ENCODE assay signal across 8 cellular contexts in genomic region chr2:55010149-55010591, GRCh38. TPM values are rescaled to one million over a fixed set of nuclear protein-coding genes. Genes with fewer than 3 reads are reported as not detected.
DNase-seq lines count a peak whose midpoint lies in the region; ATAC-seq and TF ChIP-seq lines count a peak whose summit lies in the region.

No MANE protein-coding gene starts in this region.

- peak overlapping the region; percentile 85 for H3K4me3 Mint-ChIP-seq in HFFc6
- H3K4me3 Mint-ChIP-seq in activated CD4-positive, alpha-beta memory T cell treated with anti-CD3 and anti-CD28 coated beads, Interleukin-2, amount 10 ng/mL, durations not matched to agents 7 days and 5 days, result peak overlapping the region; percentile 78
- H3K4me3 Mint-ChIP-seq in natural killer cell treated with Interleukin-12 subunit alpha and Interleukin-12 subunit beta and Interleukin-15 and Interleukin-18, amount 100 ng/mL, for 72 hours, result peak overlapping the region; percentile 89

- no peaks in the 10 kb centered on the region for H3K9me3 Mint-ChIP-seq in HFFc6
- no peaks in the 10 kb centered on the region for H3K9me3 Mint-ChIP-seq in activated CD4-positive, alpha-beta memory T cell treated with anti-CD3 and anti-CD28 coated beads, Interleukin-2, amount 10 ng/mL, durations not matched to agents 7 days and 5 days
- H3K9me3 Mint-ChIP-seq in natural killer cell treated with Interleukin-12 subunit alpha and Interleukin-12 subunit beta and Interleukin-15 and Interleukin-18, amount 100 ng/mL, for 72 hours, result no peaks in the 10 kb centered on the region

- H3K36me3 Mint-ChIP-seq in HFFc6 (ENCODE audit: low read depth), result peaks cover 10% of the 10 kb centered on the region; the same call in 1 of the 2 replicates
- peaks cover 2% of the 10 kb centered on the region for H3K36me3 Mint-ChIP-seq in activated CD4-positive, alpha-beta memory T cell treated with anti-CD3 and anti-CD28 coated beads, Interleukin-2, amount 10 ng/mL, durations not matched to agents 7 days and 5 days (ENCODE audit: low read depth)
- no peaks in the 10 kb centered on the region for H3K36me3 Mint-ChIP-seq in natural killer cell treated with Interleukin-12 subunit alpha and Interleukin-12 subunit beta and Interleukin-15 and Interleukin-18, amount 100 ng/mL, for 72 hours

- ATAC-seq in esophagus mucosa, result peak; percentile 98
- ATAC-seq in natural killer cell treated with Interleukin-12 subunit alpha and Interleukin-12 subunit beta and Interleukin-15 and Interleukin-18, amount 100 ng/mL, for 72 hours, result peak; percentile 88 to 91

- no peak for TF ChIP-seq CTCF in HFFc6 (IDR thresholded peaks at IDR 0.05)

- POLR2A ChIA-PET in activated CD4-positive, alpha-beta memory T cell treated with anti-CD3 and anti-CD28 coated beads, Interleukin-2, amount 10 ng/mL, durations not matched to agents 7 days and 5 days (lab: Charles Lee), result interaction anchor here (0.9 to 3.7 kb wide), 6 partner anchors 10 to 155 kb away, joined by 3 to 24 read pairs (median 4); partner anchors contain the start of gene RTN4

- peaks cover 100% of the 10 kb centered on the region for H3K4me1 Mint-ChIP-seq in HFFc6 (ENCODE audit: low read depth)
- H3K4me1 Mint-ChIP-seq in activated CD4-positive, alpha-beta memory T cell treated with anti-CD3 and anti-CD28 coated beads, Interleukin-2, amount 10 ng/mL, durations not matched to agents 7 days and 5 days, result peaks cover 46% of the 10 kb centered on the region
- H3K4me1 Mint-ChIP-seq in natural killer cell treated with Interleukin-12 subunit alpha and Interleukin-12 subunit beta and Interleukin-15 and Interleukin-18, amount 100 ng/mL, for 72 hours (ENCODE audit: low read depth in 2 of 2), result peaks cover 42 to 61% of the 10 kb centered on the region in 2 donors

- CTCF ChIA-PET in activated CD4-positive, alpha-beta memory T cell treated with anti-CD3 and anti-CD28 coated beads, Interleukin-2, amount 10 ng/mL, durations not matched to agents 7 days and 5 days (lab: Charles Lee), result interaction anchor here (0.8 to 2.3 kb wide), 7 partner anchors 11 to 164 kb away, joined by 3 to 8 read pairs (median 5); partner anchors contain the start of gene RTN4

- H3K27ac Mint-ChIP-seq in HFFc6, result peak overlapping the region; percentile 77
- H3K27ac Mint-ChIP-seq in activated CD4-positive, alpha-beta memory T cell treated with anti-CD3 and anti-CD28 coated beads, Interleukin-2, amount 10 ng/mL, durations not matched to agents 7 days and 5 days, result peak overlapping the region; percentile 76
- H3K27ac Mint-ChIP-seq in natural killer cell treated with Interleukin-12 subunit alpha and Interleukin-12 subunit beta and Interleukin-15 and Interleukin-18, amount 100 ng/mL, for 72 hours, result peak overlapping the region; percentile 55 to 73

- H3K27me3 Mint-ChIP-seq in HFFc6 (ENCODE audit: insufficient read depth), result no peaks in the 10 kb centered on the region; the same call in 1 of the 2 replicates
- no peaks in the 10 kb centered on the region for H3K27me3 Mint-ChIP-seq in activated CD4-positive, alpha-beta memory T cell treated with anti-CD3 and anti-CD28 coated beads, Interleukin-2, amount 10 ng/mL, durations not matched to agents 7 days and 5 days
- H3K27me3 Mint-ChIP-seq in natural killer cell treated with Interleukin-12 subunit alpha and Interleukin-12 subunit beta and Interleukin-15 and Interleukin-18, amount 100 ng/mL, for 72 hours, result no peaks in the 10 kb centered on the region

- DNase-seq in NCI-H2081 (lab: John Stamatoyannopoulos, UW), result peak; percentile 2 to 58
- DNase-seq in NCI-H2081 treated with DMSO at 0.1 percent for 48 hours (lab: John Stamatoyannopoulos, UW), result no peak
- DNase-seq in HFFc6, result peak; percentile 40
- DNase-seq in NCI-H1694 treated with DMSO at 0.1 percent for 48 hours (lab: John Stamatoyannopoulos, UW), result peak; percentile 70
- DNase-seq in activated CD4-positive, alpha-beta memory T cell treated with anti-CD3 and anti-CD28 coated beads, Interleukin-2, amount 10 ng/mL, durations not matched to agents 7 days and 5 days, result peak; percentile 56
- no peak for DNase-seq in natural killer cell treated with Interleukin-12 subunit alpha and Interleukin-12 subunit beta and Interleukin-15 and Interleukin-18, amount 100 ng/mL, for 72 hours (ENCODE audit: low spot score)
- no peak for DNase-seq in NCI-H345 treated with DMSO at 0.1 percent for 48 hours (lab: John Stamatoyannopoulos, UW; ENCODE audit: unreplicated experiment)

RNA-seq across cellular contexts. Expression of gene RTN4, which starts 40.1 kb away (rescaled TPM):
- total RNA-seq in HFFc6 (2021; fragmentation: NEBNext Ultra II Directional; extraction: Animal tissue kit (Norgen Biotek cat#: 25700)), result 1,000 to 10,000 TPM in 1 of 6 experiments, 100 to 1,000 TPM in 5; 820 to 1,001 (median 831) TPM
- total RNA-seq in activated CD4-positive, alpha-beta memory T cell treated with anti-CD3 and anti-CD28 coated beads, Interleukin-2, amount 10 ng/mL, durations not matched to agents 7 days and 5 days, result 10 to 100 TPM; 90.1 to 92.4 TPM
- total RNA-seq in esophagus mucosa, result 137 TPM
- total RNA-seq in natural killer cell treated with Interleukin-12 subunit alpha and Interleukin-12 subunit beta and Interleukin-15 and Interleukin-18, amount 100 ng/mL, for 72 hours, result 100 to 1,000 TPM; 126 to 161 TPM

Comparison
In these comparisons a context has a peak if more than half of its experiments do, and no peak if none do; other contexts are left out.
1. DNase-seq: peak in NCI-H2081 (2 of 2), HFFc6 (single experiment), NCI-H1694 treated with DMSO at 0.1 percent for 48 hours (single experiment) and activated CD4-positive, alpha-beta memory T cell treated with anti-CD3 and anti-CD28 coated beads, Interleukin-2, amount 10 ng/mL, durations not matched to agents 7 days and 5 days (single experiment); none in NCI-H2081 treated with DMSO at 0.1 percent for 48 hours (single experiment), natural killer cell treated with Interleukin-12 subunit alpha and Interleukin-12 subunit beta and Interleukin-15 and Interleukin-18, amount 100 ng/mL, for 72 hours (single experiment) and NCI-H345 treated with DMSO at 0.1 percent for 48 hours (single experiment).
2. Peak in every context shown above with its lines, with median percentiles within 50 percentile points of each other: H3K27ac Mint-ChIP-seq and H3K4me3 Mint-ChIP-seq.